In genomic region chr6:6319947-6320811, GRCh38 we compare ENCODE assay signal across 11 cellular contexts. TPM values are rescaled to one million over a fixed set of nuclear protein-coding genes. Genes with fewer than 3 reads are reported as not detected.
A peak's percentile ranks its signal among the peaks of the same experiment; 100 is the strongest.
DNase-seq lines count a peak whose midpoint lies in the region; ATAC-seq, FAIRE-seq and TF ChIP-seq lines count a peak whose summit lies in the region.
"Had no signal": no experiment of that assay in that cellular context is flagged by ENCODE, and none has a peak within 500 bp of the region (broad histone marks: within the 10 kb centered on the region; RNA-seq: fewer than 3 reads in every experiment).

Gene F13A1, minus strand, starts transcription at chr6:6320662. Its CDS starts 1,998 bp downstream, at chr6:6318664.

- no peaks in the 10 kb centered on the region for H4K20me1 ChIP-seq in HepG2 (ENCODE audit: insufficient read depth, low read length)

- H3K4me2 ChIP-seq in HepG2 (ENCODE audit: low read depth, low read length) = no peak within 1 kb of the TSS
- H3K4me2 ChIP-seq: hepatocyte had no signal

- no peak for TF ChIP-seq CTCF in activated B cell treated with CpG ODN at 0.5 μM for 24 hours (IDR thresholded peaks at IDR 0.05)
- no peak for TF ChIP-seq CTCF in HepG2 (CRISPR knock-in tag; IDR thresholded peaks at IDR 0.05)
- TF ChIP-seq CTCF in thyroid gland (IDR thresholded peaks at IDR 0.05) = no peak

- peaks cover 22% of the 10 kb centered on the region for H3K4me1 Mint-ChIP-seq in activated B cell treated with CpG ODN at 0.5 μM for 24 hours

- TF ChIP-seq POLR2A in HepG2 (IDR thresholded peaks at IDR 0.05; ENCODE audit: insufficient read depth in 1 of 2, low read depth in 2 of 2, low read length in 2 of 2) = no peak
- no peak for TF ChIP-seq POLR2A in thyroid gland (IDR thresholded peaks at IDR 0.05)

- FAIRE-seq in HepG2 (lab: Jason Lieb, UNC) = no peak

- in situ Hi-C loops in HepG2 (cut with HindIII; ENCODE audit: extremely low pct_ligation_motif_present, low pct_unique_long_range_greater_than_20kb) = no loop called here

- no peak for TF ChIP-seq RAD21 in HepG2 (CRISPR knock-in tag; IDR thresholded peaks at IDR 0.05)

- TF ChIP-seq EP300 in HepG2 (IDR thresholded peaks at IDR 0.05; ENCODE audit: low read depth in 2 of 2, low read length in 2 of 2) (no peak), HepG2 (CRISPR knock-in tag; IDR thresholded peaks at IDR 0.05; ENCODE audit: borderline replicate concordance) (no peak)

- H3K9me3 ChIP-seq in HepG2 (ENCODE audit: low read length) = no peaks in the 10 kb centered on the region
- H3K9me3 ChIP-seq in thyroid gland = no peaks in the 10 kb centered on the region

- no peaks in the 10 kb centered on the region for H3K79me2 ChIP-seq in HepG2 (ENCODE audit: insufficient read depth, low read length)
- H3K79me2 ChIP-seq: hepatocyte had no signal

- peaks cover 47% of the 10 kb centered on the region for H3K27me3 Mint-ChIP-seq in activated B cell treated with CpG ODN at 0.5 μM for 24 hours

- CTCF ChIA-PET in activated B cell treated with CpG ODN at 0.5 μM for 24 hours (lab: Charles Lee) = interaction anchor here (0.7 to 1.6 kb wide), 3 partner anchors 73 to 141 kb away, joined by 3 to 4 read pairs (median 3); no protein-coding TSS in a partner anchor
- CTCF ChIA-PET in HepG2 (lab: Yijun Ruan, JAX; ENCODE audit: low intra/inter-chr PET ratio, low total read pairs) = no interaction called here

- H3K36me3 Mint-ChIP-seq in activated B cell treated with CpG ODN at 0.5 μM for 24 hours (ENCODE audit: low read depth) = no peaks in the 10 kb centered on the region

- ATAC-seq in HG02885 (IDR thresholded peaks at IDR 0.05; ENCODE audit: poor library complexity, unreplicated experiment) = peak; percentile 49
- ATAC-seq in activated B cell treated with CpG ODN at 0.5 μM for 24 hours (ENCODE audit: low read depth) = peak; percentile 89
- peak; percentile 46 for ATAC-seq in HepG2
- ATAC-seq in HG02678 (IDR thresholded peaks at IDR 0.05; ENCODE audit: unreplicated experiment) = no peak
- no peak for ATAC-seq in GM18867 (IDR thresholded peaks at IDR 0.05; ENCODE audit: unreplicated experiment)

- no peak within 1 kb of the TSS for H3K9ac ChIP-seq in HepG2 (ENCODE audit: insufficient read depth, low read depth, low read length)

- WGBS in HepG2 (ENCODE audit: low lambda C conversion rate) = 6% methylated on average over 32 of the region's 39 CpGs
- 9 to 14% methylated on average over 28 to 35 of the region's 39 CpGs for WGBS in thyroid gland, 2 donors

- H3K4me1 ChIP-seq in HepG2 (ENCODE audit: insufficient read depth, low read length) (no peaks in the 10 kb centered on the region), thyroid gland (peaks cover 4 to 9% of the 10 kb centered on the region in 2 donors)

- H3K27me3 ChIP-seq in HepG2 (ENCODE audit: control insufficient read depth in 1 of 2, insufficient read depth in 2 of 2, low read length in 2 of 2) (peaks cover 0 to 58% of the 10 kb centered on the region in 2 experiments; a peak in 4 of 5 replicates), thyroid gland (peaks cover 5% of the 10 kb centered on the region)

- no TSS peak for BruUV-seq in HepG2 (replicated peaks; lab: Mats Ljungman, UMichigan)

- H3K4me3 ChIP-seq in HepG2 (replicated peaks in 1 of 3; ENCODE audit: insufficient read depth in 1 of 3, low read depth in 2 of 3, low read length in 3 of 3) = no peak within 1 kb of the TSS
- no peak within 1 kb of the TSS for H3K4me3 ChIP-seq in thyroid gland (replicated peaks in 1 of 3)
- H3K4me3 ChIP-seq: hepatocyte had no signal

- DNase-seq in activated B cell treated with CpG ODN at 0.5 μM for 24 hours (peak; percentile 32), HepG2 (ENCODE audit: low spot score) (no peak), thyroid gland (peak; percentile 29 to 42), NK-92 (lab: John Stamatoyannopoulos, UW; ENCODE audit: unreplicated experiment) (no peak), midbrain (lab: John Stamatoyannopoulos, UW) (no peak)
- DNase-seq: activated T-cell treated with anti-CD3 and anti-CD28 coated beads, Interleukin-2, amount 50 U/mL, for 1 hour; NCI-H345 had no signal

- no peaks in the 10 kb centered on the region for H3K36me3 ChIP-seq in HepG2 (replicated peaks in 1 of 2; ENCODE audit: control insufficient read depth in 1 of 2, insufficient read depth in 2 of 2, low read length in 2 of 2)
- H3K36me3 ChIP-seq in thyroid gland = no peaks in the 10 kb centered on the region

- POLR2A ChIA-PET in activated B cell treated with CpG ODN at 0.5 μM for 24 hours (lab: Charles Lee) (interaction anchor here (0.6 to 2.3 kb wide), 4 partner anchors 9 to 99 kb away, joined by 3 to 9 read pairs (median 8); no protein-coding TSS in a partner anchor), HepG2 (lab: Yijun Ruan, JAX) (no interaction called here)

- peak within 1 kb of the TSS; percentile 70 for H3K4me3 Mint-ChIP-seq in activated B cell treated with CpG ODN at 0.5 μM for 24 hours

- H3K27ac ChIP-seq in HepG2 (ENCODE audit: extremely low read length, insufficient read depth, low read length) = no peak within 1 kb of the TSS
- no peak within 1 kb of the TSS for H3K27ac ChIP-seq in thyroid gland
- H3K27ac ChIP-seq: hepatocyte had no signal

- intact Hi-C loops in activated B cell treated with CpG ODN at 0.5 μM for 24 hours (cut with micrococcal nuclease) = loop anchor here (2.0 kb wide), 1 partner anchor 71 kb away; no protein-coding TSS in a partner anchor
- intact Hi-C loops in HepG2 (cut with micrococcal nuclease; ENCODE audit: unreplicated experiment) = no loop called here
- intact Hi-C loops in thyroid gland (cut with DNase I) = no loop called here

- no peak within 1 kb of the TSS for H2AFZ ChIP-seq in HepG2 (ENCODE audit: low read length)
- H2AFZ ChIP-seq: hepatocyte had no signal

- H3K27ac Mint-ChIP-seq in activated B cell treated with CpG ODN at 0.5 μM for 24 hours = no peak within 1 kb of the TSS

- no peaks in the 10 kb centered on the region for H3K9me3 Mint-ChIP-seq in activated B cell treated with CpG ODN at 0.5 μM for 24 hours

TF ChIP-seq in HepG2, 621 proteins besides CTCF, POLR2A, EP300 and RAD21:
- no peak for TF ChIP-seq SOX6 (IDR thresholded peaks at IDR 0.05)
- no peak for TF ChIP-seq SOX6 (CRISPR knock-in tag; IDR thresholded peaks at IDR 0.05)
- TF ChIP-seq, protein P1, sequence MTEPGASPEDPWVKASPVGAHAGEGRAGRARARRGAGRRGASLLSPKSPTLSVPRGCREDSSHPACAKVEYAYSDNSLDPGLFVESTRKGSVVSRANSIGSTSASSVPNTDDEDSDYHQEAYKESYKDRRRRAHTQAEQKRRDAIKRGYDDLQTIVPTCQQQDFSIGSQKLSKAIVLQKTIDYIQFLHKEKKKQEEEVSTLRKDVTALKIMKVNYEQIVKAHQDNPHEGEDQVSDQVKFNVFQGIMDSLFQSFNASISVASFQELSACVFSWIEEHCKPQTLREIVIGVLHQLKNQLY (CRISPR knock-in tag; IDR thresholded peaks at IDR 0.05) = no peak
- no peak for TF ChIP-seq KLF15 (CRISPR knock-in tag; IDR thresholded peaks at IDR 0.05; ENCODE audit: borderline replicate concordance)
- TF ChIP-seq ELF3 (CRISPR knock-in tag; IDR thresholded peaks at IDR 0.05) = no peak
- no peak for TF ChIP-seq ZNF232 (CRISPR knock-in tag; IDR thresholded peaks at IDR 0.05; ENCODE audit: borderline replicate concordance)
- no peak for TF ChIP-seq NFIB (CRISPR knock-in tag; IDR thresholded peaks at IDR 0.05; ENCODE audit: borderline replicate concordance)
- TF ChIP-seq, protein P2, sequence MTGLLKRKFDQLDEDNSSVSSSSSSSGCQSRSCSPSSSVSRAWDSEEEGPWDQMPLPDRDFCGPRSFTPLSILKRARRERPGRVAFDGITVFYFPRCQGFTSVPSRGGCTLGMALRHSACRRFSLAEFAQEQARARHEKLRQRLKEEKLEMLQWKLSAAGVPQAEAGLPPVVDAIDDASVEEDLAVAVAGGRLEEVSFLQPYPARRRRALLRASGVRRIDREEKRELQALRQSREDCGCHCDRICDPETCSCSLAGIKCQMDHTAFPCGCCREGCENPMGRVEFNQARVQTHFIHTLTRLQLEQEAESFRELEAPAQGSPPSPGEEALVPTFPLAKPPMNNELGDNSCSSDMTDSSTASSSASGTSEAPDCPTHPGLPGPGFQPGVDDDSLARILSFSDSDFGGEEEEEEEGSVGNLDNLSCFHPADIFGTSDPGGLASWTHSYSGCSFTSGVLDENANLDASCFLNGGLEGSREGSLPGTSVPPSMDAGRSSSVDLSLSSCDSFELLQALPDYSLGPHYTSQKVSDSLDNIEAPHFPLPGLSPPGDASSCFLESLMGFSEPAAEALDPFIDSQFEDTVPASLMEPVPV (CRISPR knock-in tag; IDR thresholded peaks at IDR 0.05) = no peak
TF ChIP-seq in HepG2: peak in this region for 0.

RNA-seq across cellular contexts. Expression of gene F13A1, which starts in this region (rescaled TPM):
- 0.69 and 0.75 TPM in 2 replicates for total RNA-seq in activated B cell treated with CpG ODN at 0.5 μM for 24 hours
- not detected in 2 replicates for total RNA-seq in HepG2 (2016; rRNA removed; fragmentation: Illumina TruSeq; extraction: Trizol)
- total RNA-seq in HepG2 (2016; cell fraction: cytosol; rRNA removed; fragmentation: Illumina TruSeq; extraction: Trizol; ENCODE audit: low read depth) = not detected in 2 replicates
- not detected in 2 replicates for total RNA-seq in HepG2 (2016; cell fraction: insoluble cytoplasmic fraction; rRNA removed; fragmentation: Illumina TruSeq; extraction: Trizol)
- total RNA-seq in HepG2 (2016; cell fraction: membrane; rRNA removed; fragmentation: Illumina TruSeq; extraction: Trizol) = not detected in 2 replicates
- not detected in 2 replicates for total RNA-seq in HepG2 (2016; cell fraction: nucleus; rRNA removed; fragmentation: Illumina TruSeq; extraction: Trizol)
- not detected in 2 replicates for polyA plus RNA-seq in HepG2 (2011; rRNA removed)
- polyA plus RNA-seq in HepG2 (2011; cell fraction: cytosol; rRNA removed) = not detected in 2 replicates
- not detected in 2 replicates for polyA plus RNA-seq in HepG2 (2011; cell fraction: nucleus; rRNA removed)
- not detected in 2 replicates for polyA plus RNA-seq in HepG2 (2012)
- not detected in 2 replicates for polyA plus RNA-seq in HepG2 (2016; cell fraction: cytosol; fragmentation: Illumina TruSeq; extraction: Trizol; ENCODE audit: low read depth)
- polyA plus RNA-seq in HepG2 (2016; cell fraction: insoluble cytoplasmic fraction; fragmentation: Illumina TruSeq; extraction: Trizol; ENCODE audit: low read depth) = not detected in 2 replicates
- not detected in 2 replicates for polyA plus RNA-seq in HepG2 (2016; cell fraction: membrane; fragmentation: Illumina TruSeq; extraction: Trizol; ENCODE audit: low read depth)
- not detected in 2 replicates for polyA plus RNA-seq in HepG2 (2016; cell fraction: nucleus; fragmentation: Illumina TruSeq; extraction: Trizol; ENCODE audit: insufficient read depth, low read depth)
- polyA minus RNA-seq in HepG2 (2011; rRNA and poly(A)+ RNA removed; ENCODE audit: low replicate concordance) = not detected in 2 replicates
- not detected in 2 replicates for polyA minus RNA-seq in HepG2 (2011; cell fraction: cytosol; rRNA and poly(A)+ RNA removed)
- not detected in 2 replicates for polyA minus RNA-seq in HepG2 (2011; cell fraction: nucleus; rRNA and poly(A)+ RNA removed)
- total RNA-seq in thyroid gland = 100 to 1,000 TPM in 1 of 4 donors, 10 to 100 TPM in 3; 23.7 to 139 (median 54.7) TPM

Comparison
In these comparisons a context has a peak if more than half of its experiments do, and no peak if none do; other contexts are left out.
1. RNA of gene F13A1 (total RNA-seq): 23.7 to 139 TPM in thyroid gland; 0.69 to 0.75 TPM in activated B cell treated with CpG ODN at 0.5 μM for 24 hours and not detected in HepG2; every median in the first group is over 10 times any median in the second.
2. Peak in DNase-seq and ATAC-seq in activated B cell treated with CpG ODN at 0.5 μM for 24 hours; RNA of the gene not detected or under 1 TPM.
3. Peak in ATAC-seq in HepG2; RNA of the gene not detected or under 1 TPM.
4. DNase-seq: peak in thyroid gland (2 of 2); none in HepG2 (single experiment), NK-92 (single experiment) and midbrain (single experiment).